1 cellular context compared by ENCODE assay signal in genomic region chr17:4939554-4939803, GRCh38.
A peak's percentile ranks its signal among the peaks of the same experiment; 100 is the strongest.
TF ChIP-seq lines count a peak whose summit lies in the region.

No MANE protein-coding gene starts in this region.

TF ChIP-seq in HepG2, 621 proteins besides CTCF, POLR2A, EP300 and RAD21 (continued from another document and continues in another):
- no peak for TF ChIP-seq ZNF609 (CRISPR knock-in tag; IDR thresholded peaks at IDR 0.05; ENCODE audit: borderline replicate concordance)
- TF ChIP-seq ATF6 (CRISPR knock-in tag; conservative IDR thresholded peaks at IDR 0.05) = no peak
- no peak for TF ChIP-seq NR2C2 (CRISPR knock-in tag; IDR thresholded peaks at IDR 0.05; ENCODE audit: borderline replicate concordance)
- no peak for TF ChIP-seq SRSF9 (IDR thresholded peaks at IDR 0.05; ENCODE audit: borderline replicate concordance, insufficient read depth, low read depth, low read length, poor library complexity, severe bottlenecking)
- TF ChIP-seq TOE1 (CRISPR knock-in tag; IDR thresholded peaks at IDR 0.05) = no peak
- TF ChIP-seq REPIN1 (CRISPR knock-in tag; IDR thresholded peaks at IDR 0.05; ENCODE audit: borderline replicate concordance, low read depth) = no peak
- no peak for TF ChIP-seq ZSCAN9 (CRISPR knock-in tag; IDR thresholded peaks at IDR 0.05; ENCODE audit: borderline replicate concordance)
- TF ChIP-seq KDM5A (IDR thresholded peaks at IDR 0.05; ENCODE audit: borderline replicate concordance, low read length) = no peak
- TF ChIP-seq DMAP1 (CRISPR knock-in tag; IDR thresholded peaks at IDR 0.05) = no peak
- no peak for TF ChIP-seq TFAP4 (IDR thresholded peaks at IDR 0.05; ENCODE audit: borderline replicate concordance, low read depth)
- TF ChIP-seq KDM6A (CRISPR knock-in tag; IDR thresholded peaks at IDR 0.05; ENCODE audit: low read depth) = no peak
- no peak for TF ChIP-seq ZBTB4 (CRISPR knock-in tag; IDR thresholded peaks at IDR 0.05; ENCODE audit: borderline replicate concordance)
- TF ChIP-seq TP53 (CRISPR knock-in tag; conservative IDR thresholded peaks at IDR 0.05) = 0 out of 2 replicates have a peak, but pooled peaks have one; percentile 75
- TF ChIP-seq FOXP4 (CRISPR knock-in tag; IDR thresholded peaks at IDR 0.05) = no peak
- 0 out of 2 replicates have a peak, but pooled peaks have one; percentile 26 for TF ChIP-seq ONECUT2 (CRISPR knock-in tag; IDR thresholded peaks at IDR 0.05)
- no peak for TF ChIP-seq MZF1 (CRISPR knock-in tag; IDR thresholded peaks at IDR 0.05; ENCODE audit: borderline replicate concordance)
- no peak for TF ChIP-seq GATAD2A (CRISPR knock-in tag; IDR thresholded peaks at IDR 0.05)
- TF ChIP-seq KDM3A (CRISPR knock-in tag; IDR thresholded peaks at IDR 0.05; ENCODE audit: low read depth) = no peak
- no peak for TF ChIP-seq CBX1 (IDR thresholded peaks at IDR 0.05; ENCODE audit: low read depth)
- no peak for TF ChIP-seq ZNF597 (CRISPR knock-in tag; IDR thresholded peaks at IDR 0.05)
- TF ChIP-seq ZNF749 (CRISPR knock-in tag; IDR thresholded peaks at IDR 0.05; ENCODE audit: borderline replicate concordance) = 0 out of 2 replicates have a peak, but pooled peaks have one; percentile 40
- TF ChIP-seq GRHL1 (CRISPR knock-in tag; conservative IDR thresholded peaks at IDR 0.05) = no peak
- TF ChIP-seq BCL6 (CRISPR knock-in tag; IDR thresholded peaks at IDR 0.05) = no peak
- no peak for TF ChIP-seq IKZF4 (CRISPR knock-in tag; IDR thresholded peaks at IDR 0.05; ENCODE audit: borderline replicate concordance, low read depth, not compliant biosample characterization)
- no peak for TF ChIP-seq SALL1 (CRISPR knock-in tag; IDR thresholded peaks at IDR 0.05)
- no peak for TF ChIP-seq SP5 (CRISPR knock-in tag; IDR thresholded peaks at IDR 0.05; ENCODE audit: borderline replicate concordance, low read depth)
- no peak for TF ChIP-seq MAFG (CRISPR knock-in tag; IDR thresholded peaks at IDR 0.05)
- TF ChIP-seq ZNF34 (CRISPR knock-in tag; IDR thresholded peaks at IDR 0.05; ENCODE audit: borderline replicate concordance) = no peak
- no peak for TF ChIP-seq ZNF772 (CRISPR knock-in tag; IDR thresholded peaks at IDR 0.05)
- TF ChIP-seq ZNF564 (CRISPR knock-in tag; IDR thresholded peaks at IDR 0.05) = no peak
- TF ChIP-seq THRA (CRISPR knock-in tag; IDR thresholded peaks at IDR 0.05; ENCODE audit: borderline replicate concordance) = no peak
- TF ChIP-seq ZNF619 (CRISPR knock-in tag; IDR thresholded peaks at IDR 0.05) = no peak
- no peak for TF ChIP-seq KMT2B (CRISPR knock-in tag; IDR thresholded peaks at IDR 0.05)
- TF ChIP-seq SMC3 (IDR thresholded peaks at IDR 0.05; ENCODE audit: low read length) = no peak
- no peak for TF ChIP-seq ZNF441 (CRISPR knock-in tag; IDR thresholded peaks at IDR 0.05; ENCODE audit: borderline replicate concordance)
- peak; percentile 36; the same call in 1 of the 2 replicates for TF ChIP-seq ISL2 (CRISPR knock-in tag; IDR thresholded peaks at IDR 0.05)
- TF ChIP-seq AKAP8 (CRISPR knock-in tag; IDR thresholded peaks at IDR 0.05) = no peak
- no peak for TF ChIP-seq ZNF780A (CRISPR knock-in tag; IDR thresholded peaks at IDR 0.05)
- TF ChIP-seq TFDP1 (CRISPR knock-in tag; IDR thresholded peaks at IDR 0.05; ENCODE audit: borderline replicate concordance) = no peak
- no peak for TF ChIP-seq UBTF (CRISPR knock-in tag; IDR thresholded peaks at IDR 0.05)
- TF ChIP-seq ZNF180 (CRISPR knock-in tag; IDR thresholded peaks at IDR 0.05; ENCODE audit: borderline replicate concordance, low read depth) = no peak
